ENCODE assay signal across 8 cellular contexts in the genomic region with DNA sequence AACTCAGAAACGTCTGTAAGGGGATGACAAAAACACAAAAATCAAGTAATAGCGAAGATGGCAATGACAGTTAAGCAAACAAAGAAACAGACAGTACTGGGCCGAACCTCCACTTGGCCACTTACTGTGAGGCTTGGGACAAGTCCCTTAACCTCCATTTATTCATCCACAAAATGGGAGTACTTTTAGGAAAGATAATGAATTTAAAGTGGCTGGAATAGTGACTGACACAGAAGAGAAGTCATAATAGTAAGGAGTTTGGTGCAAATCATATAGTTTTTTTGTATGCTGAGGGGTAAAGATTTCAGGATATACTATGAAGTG. TPM values are rescaled to one million over a fixed set of nuclear protein-coding genes. Genes with fewer than 3 reads are reported as not detected.
A peak's percentile ranks its signal among the peaks of the same experiment; 100 is the strongest.
DNase-seq lines count a peak whose midpoint lies in the region; ATAC-seq and TF ChIP-seq lines count a peak whose summit lies in the region.

No MANE protein-coding gene starts in this region.

- H3K9me3 ChIP-seq in lung (ENCODE audit: control insufficient read depth in 2 of 2, insufficient read depth in 1 of 2, low read length in 1 of 2) (no peaks in the 10 kb centered on the region), tibial artery (no peaks in the 10 kb centered on the region)

- intact Hi-C loops in tibial artery (cut with DNase I; ENCODE audit: low total_unique reads) = no loop called here

- H3K27ac ChIP-seq in lung (ENCODE audit: low read depth in 1 of 2, low read length in 1 of 2) (peak overlapping the region; percentile 66 to 92), tibial artery (peak overlapping the region; percentile 42 to 53)

- TF ChIP-seq CTCF in lung (IDR thresholded peaks at IDR 0.05; ENCODE audit: control extremely low read depth, extremely low read depth) (no peak), tibial artery (IDR thresholded peaks at IDR 0.05) (no peak)

- no peak overlapping the region for H3K4me3 ChIP-seq in lung
- no peak overlapping the region for H3K4me3 ChIP-seq in tibial artery

- no peak for ATAC-seq in activated T-cell treated with anti-CD3 and anti-CD28 coated beads, Interleukin-2, amount 50 U/mL, for 4 hours
- no peak for ATAC-seq in activated naive CD4-positive, alpha-beta T cell treated with anti-CD3 and anti-CD28 coated beads, Interleukin-2, amount 50 U/mL, for 72 hours
- ATAC-seq in lung (ENCODE audit: insufficient read depth, low FRiP score) = no peak
- ATAC-seq in HG02938 (IDR thresholded peaks at IDR 0.05; ENCODE audit: unreplicated experiment) = no peak

- peak overlapping the region; percentile 85 to 95 for H3K27ac Mint-ChIP-seq in activated naive CD4-positive, alpha-beta T cell treated with anti-CD3 and anti-CD28 coated beads, Interleukin-2, amount 50 U/mL, for 72 hours

- H3K4me1 Mint-ChIP-seq in activated T-cell treated with anti-CD3 and anti-CD28 coated beads, Interleukin-2, amount 50 U/mL, for 4 hours (ENCODE audit: low read depth) = peaks cover 36% of the 10 kb centered on the region

- peaks cover 1 to 6% of the 10 kb centered on the region in 2 donors for H3K4me1 ChIP-seq in lung (ENCODE audit: control insufficient read depth in 2 of 2, insufficient read depth in 2 of 2, low read length in 2 of 2)
- peaks cover 0 to 12% (median 0%) of the 10 kb centered on the region in 4 donors for H3K4me1 ChIP-seq in tibial artery

- no peak for DNase-seq in activated T-cell treated with anti-CD3 and anti-CD28 coated beads, Interleukin-2, amount 50 U/mL, for 4 hours
- DNase-seq in activated T-cell treated with anti-CD3 and anti-CD28 coated beads, Interleukin-2, amount 50 U/mL, for 48 hours = no peak
- no peak for DNase-seq in activated naive CD4-positive, alpha-beta T cell treated with anti-CD3 and anti-CD28 coated beads, Interleukin-2, amount 50 U/mL, for 72 hours (ENCODE audit: low spot score in 2 of 2)
- DNase-seq in lung (ENCODE audit: low spot score) (no peak), tibial artery (no peak), Ammon's horn (ENCODE audit: low spot score) (no peak), mesenteric fat pad (ENCODE audit: low spot score) (no peak)

- H3K27me3 ChIP-seq in lung (ENCODE audit: control insufficient read depth, insufficient read depth) = no peaks in the 10 kb centered on the region
- no peaks in the 10 kb centered on the region for H3K27me3 ChIP-seq in tibial artery

- H3K36me3 Mint-ChIP-seq in activated T-cell treated with anti-CD3 and anti-CD28 coated beads, Interleukin-2, amount 50 U/mL, for 4 hours (ENCODE audit: insufficient read depth) = no peaks in the 10 kb centered on the region
- H3K36me3 Mint-ChIP-seq in activated naive CD4-positive, alpha-beta T cell treated with anti-CD3 and anti-CD28 coated beads, Interleukin-2, amount 50 U/mL, for 72 hours = no peaks in the 10 kb centered on the region

- H3K27me3 Mint-ChIP-seq in activated T-cell treated with anti-CD3 and anti-CD28 coated beads, Interleukin-2, amount 50 U/mL, for 4 hours (ENCODE audit: low read depth) = peaks cover 3% of the 10 kb centered on the region

- no peaks in the 10 kb centered on the region for H3K36me3 ChIP-seq in lung (ENCODE audit: control insufficient read depth in 2 of 2, insufficient read depth in 2 of 2, low read length in 2 of 2)
- H3K36me3 ChIP-seq in tibial artery = no peaks in the 10 kb centered on the region

- peak overlapping the region; percentile 56 for H3K4me3 Mint-ChIP-seq in activated T-cell treated with anti-CD3 and anti-CD28 coated beads, Interleukin-2, amount 50 U/mL, for 4 hours

- no peaks in the 10 kb centered on the region for H3K9me3 Mint-ChIP-seq in activated T-cell treated with anti-CD3 and anti-CD28 coated beads, Interleukin-2, amount 50 U/mL, for 4 hours
- H3K9me3 Mint-ChIP-seq in activated naive CD4-positive, alpha-beta T cell treated with anti-CD3 and anti-CD28 coated beads, Interleukin-2, amount 50 U/mL, for 72 hours = no peaks in the 10 kb centered on the region

- 25 to 50% methylated on average over 3 of the region's 3 CpGs for WGBS in lung, 2 donors

RNA-seq across cellular contexts. Expression of a gene that starts 1.4 kb away (rescaled TPM):
- 1 to 10 TPM in 1 of 3 donors, under 1 TPM in 2; 0.73 to 1.9 (median 0.95) TPM for total RNA-seq in activated T-cell treated with anti-CD3 and anti-CD28 coated beads, Interleukin-2, amount 50 U/mL, for 4 hours
- total RNA-seq in activated naive CD4-positive, alpha-beta T cell treated with anti-CD3 and anti-CD28 coated beads, Interleukin-2, amount 50 U/mL, for 72 hours = 1 to 10 TPM; 3.7 to 5.1 TPM
- total RNA-seq in lung = 1 to 10 TPM; 5.7 to 6.3 TPM
- 1 to 10 TPM in 1 of 2 donors, under 1 TPM in 1; 0.53 to 4.3 TPM for polyA plus RNA-seq in lung
- 7.3 TPM for total RNA-seq in mesenteric fat pad

RNA-seq across cellular contexts. Expression of a gene that starts 9.5 kb away (rescaled TPM):
- under 1 TPM; 0.24 to 0.34 (median 0.25) TPM for total RNA-seq in activated T-cell treated with anti-CD3 and anti-CD28 coated beads, Interleukin-2, amount 50 U/mL, for 4 hours
- total RNA-seq in activated naive CD4-positive, alpha-beta T cell treated with anti-CD3 and anti-CD28 coated beads, Interleukin-2, amount 50 U/mL, for 72 hours = 1 to 10 TPM in 1 of 2 donors, under 1 TPM in 1; 0.41 to 1.4 TPM
- total RNA-seq in lung = 10 to 100 TPM; 51.2 to 70.0 TPM
- 10 to 100 TPM in 1 of 2 donors, 1 to 10 TPM in 1; 9.5 to 21.5 TPM for polyA plus RNA-seq in lung
- 81.3 TPM for total RNA-seq in mesenteric fat pad

RNA-seq across cellular contexts. Expression of a gene that starts 53.5 kb away (rescaled TPM):
- 1 to 10 TPM in 2 of 3 donors, under 1 TPM in 1; 0.53 to 2.0 (median 1.1) TPM for total RNA-seq in activated T-cell treated with anti-CD3 and anti-CD28 coated beads, Interleukin-2, amount 50 U/mL, for 4 hours
- 1 to 10 TPM; 1.1 to 3.2 TPM for total RNA-seq in activated naive CD4-positive, alpha-beta T cell treated with anti-CD3 and anti-CD28 coated beads, Interleukin-2, amount 50 U/mL, for 72 hours
- 10 to 100 TPM; 24.1 to 26.6 TPM for total RNA-seq in lung
- polyA plus RNA-seq in lung = 10 to 100 TPM in 1 of 2 donors, 1 to 10 TPM in 1; 2.4 to 31.4 TPM
- total RNA-seq in mesenteric fat pad = 25.4 TPM

Comparison
In these comparisons a context has a peak if more than half of its experiments do, and no peak if none do; other contexts are left out.
1. RNA of a gene that starts 9.5 kb away (total RNA-seq): 81.3 TPM in mesenteric fat pad (single experiment) and 51.2 to 70.0 TPM in lung; 0.41 to 1.4 TPM in activated naive CD4-positive, alpha-beta T cell treated with anti-CD3 and anti-CD28 coated beads, Interleukin-2, amount 50 U/mL, for 72 hours and 0.24 to 0.34 TPM in activated T-cell treated with anti-CD3 and anti-CD28 coated beads, Interleukin-2, amount 50 U/mL, for 4 hours; every median in the first group is over 10 times any median in the second.